ENCODE assay signal across 8 cellular contexts in genomic region chr2:101309211-101309700, GRCh38. TPM values are rescaled to one million over a fixed set of nuclear protein-coding genes. Genes with fewer than 3 reads are reported as not detected.
DNase-seq lines count a peak whose midpoint lies in the region; ATAC-seq and TF ChIP-seq lines count a peak whose summit lies in the region.

No MANE protein-coding gene starts in this region.

- no CpG with 5 or more reads among the region's 6 CpGs for WGBS in IMR-90 (ENCODE audit: extremely low coverage in 2 of 2, insufficient read length in 1 of 2), 2 experiments

- peak overlapping the region; percentile 93 for H4K5ac ChIP-seq in IMR-90 (ENCODE audit: low read depth, low read length)

- H3K4me3 ChIP-seq in A673 (ENCODE audit: low read depth, low read length, poor library complexity, severe bottlenecking) (peak overlapping the region; percentile 87), IMR-90 (ENCODE audit: insufficient read depth, low read depth, low read length) (peak overlapping the region; percentile 86; the same call in 1 of the 2 replicates)

- no peaks in the 10 kb centered on the region for H3K9me3 Mint-ChIP-seq in central memory CD8-positive, alpha-beta T cell
- H3K9me3 Mint-ChIP-seq in natural killer cell, result no peaks in the 10 kb centered on the region

- no TSS peak for BruUV-seq in A673 (replicated peaks; lab: Mats Ljungman, UMichigan)
- BruUV-seq in IMR-90 (replicated peaks; lab: Mats Ljungman, UMichigan), result no TSS peak

- H3K14ac ChIP-seq in IMR-90 (replicated peaks; ENCODE audit: low read depth, low read length), result peak overlapping the region; percentile 89; the same call in 1 of the 2 replicates

- no peak overlapping the region for H3K23ac ChIP-seq in IMR-90 (ENCODE audit: low read depth, low read length)

- peaks cover 37% of the 10 kb centered on the region for H4K20me1 ChIP-seq in IMR-90 (ENCODE audit: insufficient read depth, low read length)

- H2BK20ac ChIP-seq in IMR-90 (ENCODE audit: low read depth, low read length), result no peak overlapping the region

- H3K27me3 ChIP-seq in A673 (replicated peaks; ENCODE audit: insufficient read depth, low read depth, low read length, poor library complexity) (no peaks in the 10 kb centered on the region), IMR-90 (ENCODE audit: control insufficient read depth, insufficient read depth, low read length) (no peaks in the 10 kb centered on the region)

- dilution Hi-C loops in IMR-90 (cut with HindIII; ENCODE audit: low sequenced_read_pairs, unreplicated experiment), result no loop called here

- no peak overlapping the region for H2AK5ac ChIP-seq in IMR-90 (ENCODE audit: low read depth, low read length)

- H3K4me1 ChIP-seq in A673 (ENCODE audit: insufficient read depth, low read length, poor library complexity, severe bottlenecking) (peaks cover 17% of the 10 kb centered on the region), IMR-90 (ENCODE audit: control insufficient read depth, insufficient read depth, low read length) (peaks cover 12% of the 10 kb centered on the region)

- no peaks in the 10 kb centered on the region for H3K27me3 Mint-ChIP-seq in central memory CD8-positive, alpha-beta T cell
- no peaks in the 10 kb centered on the region for H3K27me3 Mint-ChIP-seq in natural killer cell (ENCODE audit: low read depth in 2 of 2)

- ATAC-seq in IMR-90 (ENCODE audit: low read depth) (no peak), natural killer cell (no peak)
- ATAC-seq in central memory CD8-positive, alpha-beta T cell (replicated peaks; ENCODE audit: extremely low read depth, poor library complexity, severe bottlenecking), result no peak

- TF ChIP-seq CTCF in A673 (conservative IDR thresholded peaks at IDR 0.05; ENCODE audit: low read depth, low read length), result no peak
- no peak for TF ChIP-seq CTCF in IMR-90 (conservative IDR thresholded peaks at IDR 0.05; ENCODE audit: low read depth, low read length)
- TF ChIP-seq CTCF in natural killer cell (IDR thresholded peaks at IDR 0.05), result no peak

- H3K36me3 ChIP-seq in A673 (ENCODE audit: insufficient read depth, low read length, poor library complexity, severe bottlenecking) (no peaks in the 10 kb centered on the region), IMR-90 (ENCODE audit: control insufficient read depth, insufficient read depth, low read length) (no peaks in the 10 kb centered on the region)

- no peak overlapping the region for H4K91ac ChIP-seq in IMR-90 (ENCODE audit: insufficient read depth, low read depth, low read length)

- H3K79me1 ChIP-seq in IMR-90 (ENCODE audit: low read depth in 1 of 2, low read length in 2 of 2), result peaks cover 8 to 41% of the 10 kb centered on the region in 2 experiments

- 0 out of 2 replicates have a peak overlapping the region, but pooled peaks have one; percentile 33 for H2BK120ac ChIP-seq in IMR-90 (ENCODE audit: low read depth, low read length)

- peak overlapping the region; percentile 68 for H3K9ac ChIP-seq in IMR-90 (ENCODE audit: low read depth, low read length)

- H2AK9ac ChIP-seq in IMR-90 (replicated peaks; ENCODE audit: low read depth, low read length, poor library complexity), result no peak overlapping the region

- peaks cover 11% of the 10 kb centered on the region for H3K9me1 ChIP-seq in IMR-90 (ENCODE audit: insufficient read depth, low read length)

- peak overlapping the region; percentile 93 for H3K4me3 Mint-ChIP-seq in central memory CD8-positive, alpha-beta T cell
- peak overlapping the region; percentile 99 for H3K4me3 Mint-ChIP-seq in natural killer cell

- peak overlapping the region; percentile 98 for H2AFZ ChIP-seq in IMR-90 (replicated peaks; ENCODE audit: low read length, poor library complexity)

- intact Hi-C loops in A673 (cut with micrococcal nuclease; ENCODE audit: unreplicated experiment) (no loop called here), IMR-90 (cut with micrococcal nuclease) (no loop called here), natural killer cell (cut with micrococcal nuclease) (loop anchor here (10.0 kb wide), 1 partner anchor 724 kb away; no protein-coding TSS in a partner anchor)

- TF ChIP-seq RAD21 in IMR-90 (IDR thresholded peaks at IDR 0.05; ENCODE audit: low read length), result no peak

- in situ Hi-C loops in IMR-90 (cut with MboI; ENCODE audit: low sequenced_read_pairs), result no loop called here

- H3K56ac ChIP-seq in IMR-90 (ENCODE audit: extremely low read depth, insufficient read depth, low read length), result no peak overlapping the region

- POLR2A ChIA-PET in A673 (lab: Charles Lee; ENCODE audit: low non-redundant PET), result no interaction called here
- POLR2A ChIA-PET in IMR-90 (lab: Charles Lee; ENCODE audit: unreplicated experiment), result interaction anchor here (0.6 kb wide), 2 partner anchors 27 to 56 kb away, joined by 5 to 12 read pairs; no protein-coding TSS in a partner anchor

- no peak overlapping the region for H2BK15ac ChIP-seq in IMR-90 (ENCODE audit: low read depth, low read length)

- peak overlapping the region; percentile 83; the same call in 1 of the 2 replicates for H3K4me2 ChIP-seq in IMR-90 (ENCODE audit: low read depth, low read length)

- no peak overlapping the region for H3K18ac ChIP-seq in IMR-90 (ENCODE audit: low read depth, low read length)

- TF ChIP-seq POLR2A in IMR-90 (IDR thresholded peaks at IDR 0.05; ENCODE audit: low read depth, low read length), result no peak

- H3K9me3 ChIP-seq in A673 (ENCODE audit: low read depth, low read length, poor library complexity, severe bottlenecking), result no peaks in the 10 kb centered on the region
- no peaks in the 10 kb centered on the region for H3K9me3 ChIP-seq in IMR-90 (ENCODE audit: control insufficient read depth, insufficient read depth, low read length)

- H3K27ac Mint-ChIP-seq in central memory CD8-positive, alpha-beta T cell (ENCODE audit: low read depth), result peak overlapping the region; percentile 97
- peak overlapping the region; percentile 96 to 98 for H3K27ac Mint-ChIP-seq in natural killer cell

- H4K8ac ChIP-seq in IMR-90 (ENCODE audit: low read depth in 2 of 2, low read length in 2 of 2), result peak overlapping the region; percentile 94 to 100

- H3K4ac ChIP-seq in IMR-90 (ENCODE audit: low read depth, low read length), result peak overlapping the region; percentile 80

- peaks cover 57% of the 10 kb centered on the region for H3K4me1 Mint-ChIP-seq in central memory CD8-positive, alpha-beta T cell
- H3K4me1 Mint-ChIP-seq in natural killer cell, result peaks cover 73 to 75% of the 10 kb centered on the region in 2 donors

- peak overlapping the region; percentile 89 for H3K27ac ChIP-seq in A673 (ENCODE audit: low read depth, low read length, poor library complexity, severe bottlenecking)
- peak overlapping the region; percentile 69 for H3K27ac ChIP-seq in IMR-90 (ENCODE audit: insufficient read depth, low read length)

- no peak overlapping the region for H2BK5ac ChIP-seq in IMR-90 (ENCODE audit: low read depth, low read length, poor library complexity, severe bottlenecking)

- no peak for DNase-seq in A673 (ENCODE audit: low spot score)
- DNase-seq in IMR-90, result no peak
- DNase-seq in central memory CD8-positive, alpha-beta T cell (ENCODE audit: low spot score in 2 of 2), result no peak
- no peak for DNase-seq in natural killer cell
- no peak for DNase-seq in DMS53 treated with DMSO at 0.1 percent for 48 hours (lab: John Stamatoyannopoulos, UW; ENCODE audit: unreplicated experiment)
- no peak for DNase-seq in NCI-H2029 treated with DMSO at 0.1 percent for 48 hours (lab: John Stamatoyannopoulos, UW)
- no peak for DNase-seq in NCI-H345 (lab: John Stamatoyannopoulos, UW)
- DNase-seq in HK-2 (ENCODE audit: unreplicated experiment), result no peak

- CTCF ChIA-PET in A673 (lab: Charles Lee), result interaction anchor here (0.6 to 1.0 kb wide), 2 partner anchors 33 to 691 kb away, joined by 4 to 6 read pairs; no protein-coding TSS in a partner anchor
- CTCF ChIA-PET in IMR-90 (lab: Yijun Ruan, JAX), result interaction anchor here (0.6 kb wide), 4 partner anchors 33 to 330 kb away, joined by 3 to 4 read pairs (median 4); no protein-coding TSS in a partner anchor

- peaks cover 36% of the 10 kb centered on the region for H3K36me3 Mint-ChIP-seq in central memory CD8-positive, alpha-beta T cell (ENCODE audit: insufficient read depth)
- H3K36me3 Mint-ChIP-seq in natural killer cell, result no peaks in the 10 kb centered on the region

TF ChIP-seq in IMR-90, 13 proteins besides CTCF, POLR2A, EP300 and RAD21 (continues in another document):
- TF ChIP-seq, protein P1, sequence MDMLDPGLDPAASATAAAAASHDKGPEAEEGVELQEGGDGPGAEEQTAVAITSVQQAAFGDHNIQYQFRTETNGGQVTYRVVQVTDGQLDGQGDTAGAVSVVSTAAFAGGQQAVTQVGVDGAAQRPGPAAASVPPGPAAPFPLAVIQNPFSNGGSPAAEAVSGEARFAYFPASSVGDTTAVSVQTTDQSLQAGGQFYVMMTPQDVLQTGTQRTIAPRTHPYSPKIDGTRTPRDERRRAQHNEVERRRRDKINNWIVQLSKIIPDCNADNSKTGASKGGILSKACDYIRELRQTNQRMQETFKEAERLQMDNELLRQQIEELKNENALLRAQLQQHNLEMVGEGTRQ (IDR thresholded peaks at IDR 0.05; ENCODE audit: low read depth, low read length), result no peak
- TF ChIP-seq BHLHE40 (IDR thresholded peaks at IDR 0.05; ENCODE audit: low read depth, low read length) (no peak), RFX5 (IDR thresholded peaks at IDR 0.05; ENCODE audit: low read depth, low read length) (no peak), MAFK (IDR thresholded peaks at IDR 0.05; ENCODE audit: low read depth, low read length) (no peak), MXI1 (IDR thresholded peaks at IDR 0.05; ENCODE audit: borderline replicate concordance, low read depth, low read length) (no peak), FOS (IDR thresholded peaks at IDR 0.05; ENCODE audit: low read depth, low read length) (no peak), RCOR1 (IDR thresholded peaks at IDR 0.05; ENCODE audit: insufficient replicate concordance, low read length) (no peak), NFE2L2 (IDR thresholded peaks at IDR 0.05; ENCODE audit: low read depth, low read length) (no peak), SMC3 (IDR thresholded peaks at IDR 0.05; ENCODE audit: low read depth, low read length) (no peak)

RNA-seq across cellular contexts. Expression of gene RNF149, which starts 0.8 kb away (rescaled TPM):
- total RNA-seq in A673 (2021), result 26.8 and 27.1 TPM in 2 replicates
- total RNA-seq in IMR-90 (2012; rRNA removed), result 18.6 and 26.4 TPM in 2 replicates
- 13.0 and 14.5 TPM in 2 replicates for polyA plus RNA-seq in IMR-90 (2012; rRNA removed)
- 6.0 and 11.0 TPM in 2 replicates for polyA plus RNA-seq in IMR-90 (2012; cell fraction: cytosol; rRNA removed)
- 24.2 and 39.6 TPM in 2 replicates for polyA plus RNA-seq in IMR-90 (2012; cell fraction: nucleus; rRNA removed; ENCODE audit: low replicate concordance)
- total RNA-seq in natural killer cell, result 100 to 1,000 TPM; 133 to 151 (median 149) TPM

RNA-seq across cellular contexts. Expression of gene CNOT11, which starts 56.6 kb away (rescaled TPM):
- 51.7 and 53.7 TPM in 2 replicates for total RNA-seq in A673 (2021)
- 33.6 and 36.4 TPM in 2 replicates for total RNA-seq in IMR-90 (2012; rRNA removed)
- polyA plus RNA-seq in IMR-90 (2012; rRNA removed), result 50.3 and 55.8 TPM in 2 replicates
- polyA plus RNA-seq in IMR-90 (2012; cell fraction: cytosol; rRNA removed), result 15.6 and 40.7 TPM in 2 replicates
- polyA plus RNA-seq in IMR-90 (2012; cell fraction: nucleus; rRNA removed; ENCODE audit: low replicate concordance), result 19.1 and 76.4 TPM in 2 replicates
- total RNA-seq in natural killer cell, result 10 to 100 TPM; 41.7 to 49.8 (median 46.0) TPM
